Comparison of ENCODE assay signal across 8 cellular contexts in genomic region chr10:71608863-71609768, GRCh38.
DNase-seq lines count a peak whose midpoint lies in the region; ATAC-seq and TF ChIP-seq lines count a peak whose summit lies in the region.

No MANE protein-coding gene starts in this region.

- H3K27ac ChIP-seq in IMR-90 (ENCODE audit: insufficient read depth, low read length) (no peak overlapping the region), tibial artery (no peak overlapping the region)

- no peak overlapping the region for H3K14ac ChIP-seq in IMR-90 (replicated peaks; ENCODE audit: low read depth, low read length)

- peak overlapping the region; percentile 6 for H2AK9ac ChIP-seq in IMR-90 (replicated peaks; ENCODE audit: low read depth, low read length, poor library complexity)

- no peak overlapping the region for H3K4me2 ChIP-seq in IMR-90 (ENCODE audit: low read depth, low read length)

- no peak overlapping the region for H4K8ac ChIP-seq in IMR-90 (ENCODE audit: low read depth in 2 of 2, low read length in 2 of 2)

- H3K4ac ChIP-seq in IMR-90 (ENCODE audit: low read depth, low read length) = no peak overlapping the region

- WGBS in IMR-90 (ENCODE audit: extremely low coverage in 2 of 2, insufficient read length in 1 of 2), 2 experiments = 51% methylated on average over 8 of the region's 19 CpGs; no CpG with 5 or more reads in 1 of the 2 experiments

- TF ChIP-seq POLR2A in IMR-90 (IDR thresholded peaks at IDR 0.05; ENCODE audit: low read depth, low read length) = no peak

- H2BK20ac ChIP-seq in IMR-90 (ENCODE audit: low read depth, low read length) = no peak overlapping the region

- POLR2A ChIA-PET in IMR-90 (lab: Charles Lee; ENCODE audit: unreplicated experiment) = no interaction called here

- no peaks in the 10 kb centered on the region; the same call in 1 of the 2 replicates for H4K20me1 ChIP-seq in IMR-90 (ENCODE audit: insufficient read depth, low read length)

- H3K79me1 ChIP-seq in IMR-90 (ENCODE audit: low read depth in 1 of 2, low read length in 2 of 2) = no peaks in the 10 kb centered on the region

- in situ Hi-C loops in IMR-90 (cut with MboI; ENCODE audit: low sequenced_read_pairs) = loop anchor here (10.0 kb wide), 1 partner anchor 294 kb away; the partner anchor contains the start of gene SLC29A3

- TF ChIP-seq CTCF in IMR-90 (conservative IDR thresholded peaks at IDR 0.05; ENCODE audit: low read depth, low read length) = peak; percentile 75
- TF ChIP-seq CTCF in foreskin fibroblast (IDR thresholded peaks at IDR 0.05; ENCODE audit: low read depth, low read length) = peak; percentile 79
- TF ChIP-seq CTCF in omental fat pad (IDR thresholded peaks at IDR 0.05) = no peak
- TF ChIP-seq CTCF in tibial artery (IDR thresholded peaks at IDR 0.05) = peak; percentile 62 to 80

- H3K18ac ChIP-seq in IMR-90 (ENCODE audit: low read depth, low read length) = no peak overlapping the region

- no peak overlapping the region for H3K9ac ChIP-seq in IMR-90 (ENCODE audit: low read depth, low read length)

- H3K4me1 ChIP-seq in IMR-90 (ENCODE audit: control insufficient read depth, insufficient read depth, low read length) = no peaks in the 10 kb centered on the region
- peaks cover 0 to 14% (median 0%) of the 10 kb centered on the region in 4 donors for H3K4me1 ChIP-seq in tibial artery

- H2AFZ ChIP-seq in IMR-90 (replicated peaks; ENCODE audit: low read length, poor library complexity) = no peak overlapping the region

- H2BK5ac ChIP-seq in IMR-90 (ENCODE audit: low read depth, low read length, poor library complexity, severe bottlenecking) = no peak overlapping the region

- BruUV-seq in IMR-90 (replicated peaks; lab: Mats Ljungman, UMichigan) = no TSS peak

- H3K4me3 ChIP-seq in IMR-90 (ENCODE audit: insufficient read depth, low read depth, low read length) (no peak overlapping the region), foreskin fibroblast (ENCODE audit: low read depth in 1 of 2, low read length in 2 of 2) (no peak overlapping the region), tibial artery (no peak overlapping the region)

- DNase-seq in COR-L47 (lab: John Stamatoyannopoulos, UW) (peak; percentile 45), IMR-90 (peak; percentile 47), RPMI7951 (ENCODE audit: low read depth) (peak; percentile 43), foreskin fibroblast (peak; percentile 31 to 80), omental fat pad (ENCODE audit: low spot score) (peak; percentile 87), tibial artery (peak; percentile 82 to 86)
- DNase-seq in activated effector memory CD4-positive, alpha-beta T cell treated with Interleukin-2 at 50 U/mL for 16 hours = peak; percentile 16

- no peak overlapping the region for H3K56ac ChIP-seq in IMR-90 (ENCODE audit: extremely low read depth, insufficient read depth, low read length)

- no peak overlapping the region for H4K5ac ChIP-seq in IMR-90 (ENCODE audit: low read depth, low read length)

- H3K9me3 ChIP-seq in IMR-90 (ENCODE audit: control insufficient read depth, insufficient read depth, low read length) (no peaks in the 10 kb centered on the region), tibial artery (no peaks in the 10 kb centered on the region)

- CTCF ChIA-PET in IMR-90 (lab: Yijun Ruan, JAX) = interaction anchor here (0.6 to 1.3 kb wide), 5 partner anchors 9 to 948 kb away, joined by 3 to 4 read pairs (median 3); no protein-coding TSS in a partner anchor

- intact Hi-C loops in IMR-90 (cut with micrococcal nuclease) = loop anchor here (1.0 kb wide), 2 partner anchors 290 to 295 kb away; partner anchors contain the start of gene SLC29A3
- intact Hi-C loops in tibial artery (cut with DNase I; ENCODE audit: low total_unique reads) = no loop called here

- no peak overlapping the region for H2AK5ac ChIP-seq in IMR-90 (ENCODE audit: low read depth, low read length)

- no peaks in the 10 kb centered on the region for H3K9me1 ChIP-seq in IMR-90 (ENCODE audit: insufficient read depth, low read length)

- H3K27me3 ChIP-seq in IMR-90 (ENCODE audit: control insufficient read depth, insufficient read depth, low read length) (peaks cover 43% of the 10 kb centered on the region), tibial artery (peaks cover 0 to 20% of the 10 kb centered on the region in 2 donors)

- no peak overlapping the region for H2BK15ac ChIP-seq in IMR-90 (ENCODE audit: low read depth, low read length)

- H3K23ac ChIP-seq in IMR-90 (ENCODE audit: low read depth, low read length) = no peak overlapping the region

- H3K36me3 ChIP-seq in IMR-90 (ENCODE audit: control insufficient read depth, insufficient read depth, low read length) (no peaks in the 10 kb centered on the region), tibial artery (no peaks in the 10 kb centered on the region)

- ATAC-seq in IMR-90 (ENCODE audit: low read depth) = peak; percentile 77
- ATAC-seq in omental fat pad (ENCODE audit: low FRiP score) = no peak
- ATAC-seq in HG03457 (IDR thresholded peaks at IDR 0.05; ENCODE audit: unreplicated experiment) = no peak

- no peak overlapping the region for H4K91ac ChIP-seq in IMR-90 (ENCODE audit: insufficient read depth, low read depth, low read length)

- no peak overlapping the region for H2BK120ac ChIP-seq in IMR-90 (ENCODE audit: low read depth, low read length)

- dilution Hi-C loops in IMR-90 (cut with HindIII; ENCODE audit: low sequenced_read_pairs, unreplicated experiment) = no loop called here

- peak; percentile 60 for TF ChIP-seq RAD21 in IMR-90 (IDR thresholded peaks at IDR 0.05; ENCODE audit: low read length)

TF ChIP-seq in IMR-90, 13 proteins besides CTCF, POLR2A, EP300 and RAD21:
- TF ChIP-seq ELK1 (IDR thresholded peaks at IDR 0.05; ENCODE audit: borderline replicate concordance, low read depth, low read length) (no peak), SMC3 (IDR thresholded peaks at IDR 0.05; ENCODE audit: low read depth, low read length) (peak; percentile 59), NFE2L2 (IDR thresholded peaks at IDR 0.05; ENCODE audit: low read depth, low read length) (no peak), MXI1 (IDR thresholded peaks at IDR 0.05; ENCODE audit: borderline replicate concordance, low read depth, low read length) (no peak), CHD1 (IDR thresholded peaks at IDR 0.05; ENCODE audit: low read depth, low read length) (no peak), RCOR1 (IDR thresholded peaks at IDR 0.05; ENCODE audit: insufficient replicate concordance, low read length) (no peak), MAFK (IDR thresholded peaks at IDR 0.05; ENCODE audit: low read depth, low read length) (no peak), MAZ (IDR thresholded peaks at IDR 0.05; ENCODE audit: borderline replicate concordance, low read depth, low read length) (0 out of 2 replicates have a peak, but pooled peaks have one; percentile 41), FOS (IDR thresholded peaks at IDR 0.05; ENCODE audit: low read depth, low read length) (no peak), RFX5 (IDR thresholded peaks at IDR 0.05; ENCODE audit: low read depth, low read length) (no peak), USF2 (IDR thresholded peaks at IDR 0.05; ENCODE audit: low read depth, low read length) (no peak)

Comparison
In these comparisons a context has a peak if more than half of its experiments do, and no peak if none do; other contexts are left out.
1. DNase-seq: peak in every context shown above with its lines; median percentile 87 in omental fat pad; 84 in tibial artery; 56 in foreskin fibroblast; 47 in IMR-90; 45 in COR-L47; 43 in RPMI7951; 16 in activated effector memory CD4-positive, alpha-beta T cell treated with Interleukin-2 at 50 U/mL for 16 hours.
2. CTCF ChIP-seq: peak in IMR-90 (single experiment), foreskin fibroblast (single experiment) and tibial artery (2 of 2); none in omental fat pad (0 of 3).